Comparison of ENCODE assay signal across 21 cellular contexts in the genomic region with DNA sequence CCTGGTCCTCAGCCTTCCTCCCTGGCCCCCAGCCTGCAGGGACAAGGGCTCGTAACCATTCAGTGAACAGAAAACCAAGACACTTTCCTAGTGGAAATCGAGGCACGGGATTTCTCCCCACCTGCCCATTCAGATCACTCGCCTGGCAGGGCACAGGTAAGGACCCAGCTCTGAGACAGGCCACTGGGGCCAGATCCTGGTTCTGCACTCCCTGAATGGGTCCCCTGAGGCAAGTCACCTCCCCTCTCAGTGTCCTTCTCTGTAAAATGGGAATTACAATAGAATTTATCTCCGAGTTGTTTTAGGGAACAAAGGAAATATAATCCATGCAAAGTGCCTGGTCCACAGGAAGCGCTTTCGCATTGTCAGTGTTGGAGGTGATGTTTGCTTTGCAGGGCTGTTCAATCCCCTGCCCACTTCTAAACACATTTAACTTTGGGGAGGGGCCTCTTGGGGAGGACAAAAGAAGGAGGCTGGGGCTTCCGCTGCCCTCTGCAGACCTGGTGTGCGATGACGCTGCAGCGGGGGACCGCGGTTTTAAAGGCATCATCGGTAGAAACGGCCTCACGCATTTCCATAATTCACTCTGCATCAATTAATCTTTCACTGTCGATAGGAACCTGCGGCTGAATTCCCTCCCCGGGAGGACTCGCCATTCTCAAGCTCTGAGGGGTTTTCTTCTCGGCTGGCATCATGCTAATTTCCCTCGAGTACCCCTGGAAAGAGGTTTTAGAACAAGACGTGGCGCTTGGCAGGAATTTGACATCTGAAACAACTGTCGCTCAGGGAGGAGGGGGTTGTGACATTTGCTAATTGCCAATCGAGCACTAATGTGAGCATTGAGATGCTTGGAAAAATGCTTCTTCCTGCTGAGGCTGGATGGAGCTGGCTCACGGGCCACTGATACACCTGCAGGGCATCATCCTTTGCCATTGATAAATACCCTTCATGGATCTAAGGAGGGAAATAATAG.
A peak's percentile ranks its signal among the peaks of the same experiment; 100 is the strongest.
DNase-seq lines count a peak whose midpoint lies in the region; FAIRE-seq and TF ChIP-seq lines count a peak whose summit lies in the region.
"Had no signal": no experiment of that assay in that cellular context is flagged by ENCODE, and none has a peak within 500 bp of the region (broad histone marks: within the 10 kb centered on the region; RNA-seq: fewer than 3 reads in every experiment).

No MANE protein-coding gene starts in this region.

- H3K4ac ChIP-seq in H1 (replicated peaks; ENCODE audit: insufficient read length, low read depth, low read length), result no peak overlapping the region

- POLR2A ChIA-PET in H1 (lab: Charles Lee; ENCODE audit: partially characterized antibody), result interaction anchor here (0.9 to 1.4 kb wide), 4 partner anchors 22 to 186 kb away, joined by 3 to 4 read pairs (median 3); no protein-coding TSS in a partner anchor

- 0 out of 2 replicates have a peak overlapping the region, but pooled peaks have one; percentile 39 for H2BK12ac ChIP-seq in H1 (ENCODE audit: low read depth, low read length)

- no peaks in the 10 kb centered on the region for H3K79me1 ChIP-seq in H1 (ENCODE audit: low read depth, low read length)

- no peak overlapping the region for H2BK5ac ChIP-seq in H1 (ENCODE audit: low read depth, low read length)

- H3K18ac ChIP-seq in H1 (ENCODE audit: extremely low read depth, low read length), result peak overlapping the region; percentile 4; the same call in 1 of the 2 replicates

- no peak overlapping the region for H3K27ac ChIP-seq in HUES48 (ENCODE audit: low read depth, low read length)
- no peak overlapping the region for H3K27ac ChIP-seq in H1 (ENCODE audit: low read depth, low read length)
- H3K27ac ChIP-seq in neural progenitor cell, result no peak overlapping the region
- no peak overlapping the region for H3K27ac ChIP-seq in prostate gland
- H3K27ac ChIP-seq: 22Rv1, body of pancreas, KMS-11, left ventricle myocardium inferior, SJCRH30, upper lobe of right lung had no signal

- H3K4me1 ChIP-seq in HUES48 (ENCODE audit: control insufficient read depth, insufficient read depth, low read length) (peaks cover 22% of the 10 kb centered on the region), H1 (replicated peaks in 1 of 4; ENCODE audit: control insufficient read depth in 3 of 4, insufficient read depth in 4 of 4, low read length in 3 of 4) (peaks cover 8 to 24% (median 10%) of the 10 kb centered on the region in 4 experiments), neural progenitor cell (peaks cover 12% of the 10 kb centered on the region), prostate gland (replicated peaks) (no peaks in the 10 kb centered on the region)
- H3K4me1 ChIP-seq: SJCRH30 had no signal

- H3K9me3 Mint-ChIP-seq in neural progenitor cell, result no peaks in the 10 kb centered on the region
- H3K9me3 Mint-ChIP-seq: activated naive CD8-positive, alpha-beta T cell treated with anti-CD3 and anti-CD28 coated beads for 36 hours; activated T-helper 17 cell treated with anti-CD3 and anti-CD28 coated beads, Interleukin-2, amount 50 U/mL, for 72 hours; immature natural killer cell had no signal

- H4K20me1 ChIP-seq in H1 (replicated peaks in 1 of 2; ENCODE audit: control insufficient read depth in 1 of 2, insufficient read depth in 2 of 2, low read length in 2 of 2), result peaks cover 0 to 4% of the 10 kb centered on the region in 2 experiments
- H4K20me1 ChIP-seq in neural progenitor cell (ENCODE audit: low read depth), result no peaks in the 10 kb centered on the region

- no peaks in the 10 kb centered on the region for H3K23me2 ChIP-seq in H1 (ENCODE audit: low read depth, low read length)

- H3K4me2 ChIP-seq in H1 (ENCODE audit: insufficient read depth in 1 of 2, low read depth in 2 of 2, low read length in 2 of 2), result peak overlapping the region; percentile 36 to 58
- peak overlapping the region; percentile 68 for H3K4me2 ChIP-seq in neural progenitor cell
- H3K4me2 ChIP-seq: KMS-11 had no signal

- H4K8ac ChIP-seq in H1 (ENCODE audit: extremely low read depth, insufficient read depth, low read length), result no peak overlapping the region

- H3K4me3 ChIP-seq in HUES48 (ENCODE audit: low read depth, low read length) (peak overlapping the region; percentile 9; the same call in 1 of the 2 replicates), H1 (ENCODE audit: extremely low read depth in 1 of 4, insufficient read depth in 2 of 4, low read depth in 3 of 4, low read length in 4 of 4) (peak overlapping the region in 3 of 4 experiments; percentile 5 to 48 (median 15); a peak in 4 of 8 replicates), neural progenitor cell (peak overlapping the region; percentile 33), prostate gland (no peak overlapping the region)
- H3K4me3 ChIP-seq: body of pancreas, left ventricle myocardium inferior, SJCRH30, upper lobe of right lung had no signal

- TF ChIP-seq EP300 in H1 (IDR thresholded peaks at IDR 0.05; ENCODE audit: borderline replicate concordance in 1 of 2, low read depth in 2 of 2, low read length in 2 of 2), result no peak

- no peak overlapping the region for H2AK5ac ChIP-seq in H1 (ENCODE audit: low read depth, low read length)

- no peak overlapping the region for H4K91ac ChIP-seq in H1 (replicated peaks; ENCODE audit: insufficient read length, low read length)

- no peak overlapping the region for H4K5ac ChIP-seq in H1 (ENCODE audit: insufficient read length, low read depth, low read length)

- no peak overlapping the region for H2BK15ac ChIP-seq in H1 (ENCODE audit: low read length)

- no peak overlapping the region for H3K23ac ChIP-seq in H1 (ENCODE audit: insufficient read length)

- H2BK20ac ChIP-seq in H1 (ENCODE audit: low read length), result peak overlapping the region; percentile 23; the same call in 1 of the 2 replicates

- H3K79me2 ChIP-seq in H1 (ENCODE audit: control insufficient read depth in 1 of 2, insufficient read depth in 2 of 2, low read length in 2 of 2), result no peaks in the 10 kb centered on the region
- no peaks in the 10 kb centered on the region for H3K79me2 ChIP-seq in neural progenitor cell (ENCODE audit: low read depth)

- peaks cover 1% of the 10 kb centered on the region for H3K36me3 Mint-ChIP-seq in neural progenitor cell
- H3K36me3 Mint-ChIP-seq: activated CD8-positive, alpha-beta memory T cell treated with anti-CD3 and anti-CD28 coated beads, Interleukin-2, amount 10 ng/mL, durations not matched to agents 7 days and 5 days; activated naive CD8-positive, alpha-beta T cell treated with anti-CD3 and anti-CD28 coated beads for 36 hours; immature natural killer cell had no signal

- H2BK120ac ChIP-seq in H1 (replicated peaks; ENCODE audit: low read depth, low read length), result no peak overlapping the region

- 20% methylated on average over 27 of the region's 27 CpGs; no CpG with 5 or more reads in 1 of the 2 experiments for WGBS in H1 (ENCODE audit: extremely low coverage in 1 of 2, insufficient coverage in 1 of 2, insufficient read length in 1 of 2, insufficient replicate concordance in 2 of 2, low coverage in 1 of 2, low lambda C conversion rate in 2 of 2, missing lambda C conversion rate in 1 of 2), 2 experiments
- WGBS in prostate gland, result 57% methylated on average over 27 of the region's 27 CpGs

- H3K27me3 Mint-ChIP-seq in neural progenitor cell (ENCODE audit: insufficient read depth, low read depth), result peaks cover 23% of the 10 kb centered on the region

- H2AFZ ChIP-seq in H1 (ENCODE audit: low read length), result no peak overlapping the region
- no peak overlapping the region for H2AFZ ChIP-seq in neural progenitor cell (replicated peaks)

- intact Hi-C loops in prostate gland (cut with DNase I), result loop anchor here (5.0 kb wide), 1 partner anchor 202 kb away; no protein-coding TSS in a partner anchor

- H3K4me1 Mint-ChIP-seq in neural progenitor cell, result peaks cover 32% of the 10 kb centered on the region
- H3K4me1 Mint-ChIP-seq: activated naive CD8-positive, alpha-beta T cell treated with anti-CD3 and anti-CD28 coated beads for 36 hours; activated T-helper 17 cell treated with anti-CD3 and anti-CD28 coated beads, Interleukin-2, amount 50 U/mL, for 72 hours; immature natural killer cell had no signal

- no peak overlapping the region for H3K14ac ChIP-seq in H1 (ENCODE audit: insufficient read length)

- H3K27ac Mint-ChIP-seq in neural progenitor cell, result no peak overlapping the region
- H3K27ac Mint-ChIP-seq: activated CD8-positive, alpha-beta memory T cell treated with anti-CD3 and anti-CD28 coated beads, Interleukin-2, amount 10 ng/mL, durations not matched to agents 7 days and 5 days; activated naive CD8-positive, alpha-beta T cell treated with anti-CD3 and anti-CD28 coated beads for 36 hours; activated T-helper 17 cell treated with anti-CD3 and anti-CD28 coated beads, Interleukin-2, amount 50 U/mL, for 72 hours; B cell; immature natural killer cell had no signal

- TF ChIP-seq POLR2A in H1 (IDR thresholded peaks at IDR 0.05; ENCODE audit: control extremely low read depth in 1 of 2, low read depth in 2 of 2, low read length in 2 of 2), result no peak
- no peak for TF ChIP-seq POLR2A in prostate gland (IDR thresholded peaks at IDR 0.05)

- no peak overlapping the region for H3K56ac ChIP-seq in H1 (replicated peaks; ENCODE audit: insufficient read length, low read depth, low read length)

- no peak for TF ChIP-seq CTCF in H1 (IDR thresholded peaks at IDR 0.05; ENCODE audit: control extremely low read depth in 1 of 3, insufficient read depth in 1 of 3, low read depth in 1 of 3, low read length in 3 of 3)
- TF ChIP-seq CTCF in neural progenitor cell (IDR thresholded peaks at IDR 0.05), result no peak
- TF ChIP-seq CTCF in prostate gland (IDR thresholded peaks at IDR 0.05), result no peak

- peak; percentile 13 for FAIRE-seq in H1 (lab: Jason Lieb, UNC)
- FAIRE-seq: colon had no signal

- H3F3A ChIP-seq in neural progenitor cell (ENCODE audit: low read depth), result peaks cover 13% of the 10 kb centered on the region

- H3K4me3 Mint-ChIP-seq in neural progenitor cell, result peak overlapping the region; percentile 72
- H3K4me3 Mint-ChIP-seq: activated CD8-positive, alpha-beta memory T cell treated with anti-CD3 and anti-CD28 coated beads, Interleukin-2, amount 10 ng/mL, durations not matched to agents 7 days and 5 days; activated naive CD8-positive, alpha-beta T cell treated with anti-CD3 and anti-CD28 coated beads for 36 hours; activated T-helper 17 cell treated with anti-CD3 and anti-CD28 coated beads, Interleukin-2, amount 50 U/mL, for 72 hours; B cell; immature natural killer cell had no signal

- TF ChIP-seq RAD21 in H1 (IDR thresholded peaks at IDR 0.05 in 1 of 2, conservative IDR thresholded peaks at IDR 0.05 in 1 of 2; ENCODE audit: low read depth in 2 of 2, low read length in 2 of 2), result no peak

- no peak overlapping the region for H3K9ac ChIP-seq in HUES48 (ENCODE audit: low read depth, low read length)
- H3K9ac ChIP-seq in H1 (replicated peaks in 1 of 4; ENCODE audit: extremely low read depth in 1 of 4, low read depth in 3 of 4, low read length in 3 of 4), result no peak overlapping the region
- H3K9ac ChIP-seq in neural progenitor cell, result no peak overlapping the region
- H3K9ac ChIP-seq: KMS-11 had no signal

- H3K9me3 ChIP-seq in HUES48 (ENCODE audit: control insufficient read depth, insufficient read depth, low read length), result no peaks in the 10 kb centered on the region
- no peaks in the 10 kb centered on the region for H3K9me3 ChIP-seq in H1 (ENCODE audit: insufficient read depth in 2 of 2, low read depth in 1 of 2, low read length in 1 of 2)
- H3K9me3 ChIP-seq in neural progenitor cell (ENCODE audit: low read depth), result no peaks in the 10 kb centered on the region
- H3K9me3 ChIP-seq in prostate gland, result no peaks in the 10 kb centered on the region
- H3K9me3 ChIP-seq: body of pancreas, left ventricle myocardium inferior, SJCRH30, upper lobe of right lung had no signal

- H3K36me3 ChIP-seq in HUES48 (ENCODE audit: control insufficient read depth, insufficient read depth, low read length) (no peaks in the 10 kb centered on the region), H1 (ENCODE audit: control insufficient read depth in 2 of 4, insufficient read depth in 4 of 4, low read length in 3 of 4) (no peaks in the 10 kb centered on the region), neural progenitor cell (no peaks in the 10 kb centered on the region), prostate gland (no peaks in the 10 kb centered on the region)
- H3K36me3 ChIP-seq: left ventricle myocardium inferior, SJCRH30, upper lobe of right lung had no signal

- H3K27me3 ChIP-seq in HUES48 (ENCODE audit: control insufficient read depth, insufficient read depth, low read length) (peaks cover 24% of the 10 kb centered on the region), H1 (replicated peaks in 1 of 4; ENCODE audit: control insufficient read depth in 3 of 4, extremely low read depth in 1 of 4, insufficient read depth in 3 of 4, low read length in 3 of 4) (peaks cover 0 to 28% (median 12%) of the 10 kb centered on the region in 4 experiments; a peak in 5 of 7 replicates), neural progenitor cell (peaks cover 31% of the 10 kb centered on the region), prostate gland (replicated peaks; ENCODE audit: insufficient read depth) (no peaks in the 10 kb centered on the region)
- H3K27me3 ChIP-seq: body of pancreas, SJCRH30 had no signal

- CTCF ChIA-PET in H1 (lab: Charles Lee; ENCODE audit: partially characterized antibody), result interaction anchor here (0.6 to 14.4 kb wide), 31 partner anchors 10 to 307 kb away, joined by 3 to 173 read pairs (median 5); no protein-coding TSS in a partner anchor

- DNase-seq in DMS79 treated with DMSO at 0.1 percent for 48 hours (lab: John Stamatoyannopoulos, UW) (peak; percentile 25), DMS79 (lab: John Stamatoyannopoulos, UW) (no peak), H1 (ENCODE audit: low read depth in 1 of 2, low spot score in 2 of 2) (no peak), neural progenitor cell (ENCODE audit: low spot score) (peak; percentile 55), prostate gland (ENCODE audit: low spot score) (no peak), A172 (ENCODE audit: low spot score) (no peak)
- no peak for DNase-seq in stimulated activated CD4-positive, alpha-beta T cell treated with anti-CD3 and anti-CD28 coated beads, Interleukin-1b, Interleukin-23, amount 100 ng/mL, for 48 hours
- DNase-seq: activated CD4-positive, alpha-beta T cell treated with anti-CD3 and anti-CD28 coated beads for 48 hours; activated CD8-positive, alpha-beta memory T cell treated with anti-CD3 and anti-CD28 coated beads, Interleukin-2, amount 10 ng/mL, durations not matched to agents 7 days and 5 days; activated naive CD8-positive, alpha-beta T cell treated with anti-CD3 and anti-CD28 coated beads for 36 hours; body of pancreas; immature natural killer cell; left ventricle myocardium inferior; SJCRH30; upper lobe of right lung had no signal

Comparison
In these comparisons a context has a peak if more than half of its experiments do, and no peak if none do; other contexts are left out.
1. DNase-seq: peak in DMS79 treated with DMSO at 0.1 percent for 48 hours (single experiment) and neural progenitor cell (single experiment); none in DMS79 (single experiment), H1 (0 of 2), prostate gland (single experiment), stimulated activated CD4-positive, alpha-beta T cell treated with anti-CD3 and anti-CD28 coated beads, Interleukin-1b, Interleukin-23, amount 100 ng/mL, for 48 hours (single experiment) and A172 (single experiment).
2. H3K4me3 ChIP-seq: peak in HUES48 (single experiment), H1 (3 of 4) and neural progenitor cell (single experiment); none in prostate gland (0 of 2).